8 cellular contexts compared by ENCODE assay signal in the genomic region with DNA sequence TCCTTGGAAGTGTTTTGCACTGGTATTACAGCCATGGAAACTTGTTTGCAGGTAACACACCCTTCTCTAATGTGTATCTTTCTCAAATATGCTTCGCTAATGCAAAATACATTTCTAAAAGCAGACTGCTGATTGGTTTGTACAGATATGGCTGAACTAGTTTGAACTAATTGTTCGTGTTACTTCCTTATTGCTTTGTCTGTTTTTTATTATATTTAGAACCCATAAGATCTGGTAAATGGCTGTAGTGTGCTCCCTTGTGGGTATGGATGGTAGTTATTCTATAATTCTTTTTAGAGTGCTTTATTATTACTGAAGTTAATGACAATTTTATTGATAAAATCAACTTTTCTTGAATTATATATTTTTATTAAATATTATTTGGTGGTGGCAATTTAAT. TPM values are rescaled to one million over a fixed set of nuclear protein-coding genes. Genes with fewer than 3 reads are reported as not detected.
DNase-seq lines count a peak whose midpoint lies in the region; ATAC-seq lines count a peak whose summit lies in the region.

No MANE protein-coding gene starts in this region.

- H3K9ac ChIP-seq in HUES64 (ENCODE audit: low read depth, low read length): peak overlapping the region; percentile 41; the same call in 1 of the 2 replicates

- WGBS in HUES64: 86% methylated on average over 2 of the region's 2 CpGs

- H3K9me3 ChIP-seq in HUES64 (ENCODE audit: insufficient read depth, low read depth, low read length): no peaks in the 10 kb centered on the region; the same call in 1 of the 2 replicates

- CTCF ChIA-PET in T-cell (lab: Charles Lee): interaction anchor here (0.6 to 7.5 kb wide), 18 partner anchors 12 to 233 kb away, joined by 3 to 115 read pairs (median 8); a partner anchor contains a TSS

- H3K27me3 ChIP-seq in HUES64 (ENCODE audit: insufficient read depth, low read length): no peaks in the 10 kb centered on the region

- no peaks in the 10 kb centered on the region for H3K27me3 Mint-ChIP-seq in T-cell

- H3K9me3 Mint-ChIP-seq in T-cell: peaks cover 0 to 15% (median 10%) of the 10 kb centered on the region in 3 donors

- peak overlapping the region; percentile 74; the same call in 1 of the 2 replicates for H3K27ac ChIP-seq in HUES64 (ENCODE audit: low read depth, low read length)

- POLR2A ChIA-PET in T-cell (lab: Charles Lee): interaction anchor here (0.6 to 2.7 kb wide), 9 partner anchors 16 to 1274 kb away, joined by 3 to 27 read pairs (median 3); a partner anchor contains a TSS

- ATAC-seq in T-cell (replicated peaks in 1 of 4) (peak; percentile 21 to 58 (median 46)), HG02588 (IDR thresholded peaks at IDR 0.05; ENCODE audit: unreplicated experiment) (no peak), GM18861 (IDR thresholded peaks at IDR 0.05; ENCODE audit: unreplicated experiment) (no peak), GM18873 (IDR thresholded peaks at IDR 0.05; ENCODE audit: low FRiP score, unreplicated experiment) (no peak)

- peaks cover 67 to 71% (median 67%) of the 10 kb centered on the region in 3 donors for H3K4me1 Mint-ChIP-seq in T-cell

- H3K27ac Mint-ChIP-seq in T-cell: peak overlapping the region; percentile 62 to 74

- peaks cover 42% of the 10 kb centered on the region for H3K36me3 Mint-ChIP-seq in T-cell

- H3K36me3 ChIP-seq in HUES64 (ENCODE audit: insufficient read depth, low read length): peaks cover 7% of the 10 kb centered on the region

- peak overlapping the region; percentile 56 to 62 (median 59) for H3K4me3 Mint-ChIP-seq in T-cell

- peak overlapping the region; percentile 2 for H3K4me3 ChIP-seq in HUES64 (ENCODE audit: low read length)

- DNase-seq in T-cell: peak in 1 of 34 experiments; percentile 11
- DNase-seq in foreskin melanocyte: peak; percentile 52
- peak; percentile 41 for DNase-seq in renal cortical epithelial cell (ENCODE audit: low read depth)
- no peak for DNase-seq in NCI-H446 (lab: John Stamatoyannopoulos, UW)

- peaks cover 64% of the 10 kb centered on the region for H3K4me1 ChIP-seq in HUES64 (ENCODE audit: insufficient read depth, low read length)

RNA-seq across cellular contexts. Expression of a gene that starts 53.0 kb away (rescaled TPM):
- 45.3 TPM for polyA plus RNA-seq in HUES64 (2013, experiment 1 of 2)
- 55.5 TPM for polyA plus RNA-seq in HUES64 (2013, experiment 2 of 2)
- total RNA-seq in T-cell (100 to 1,000 TPM; 112 to 165 (median 147) TPM), renal cortical epithelial cell (16.0 and 51.7 TPM in 2 replicates)

Comparison
In these comparisons a context has a peak if more than half of its experiments do, and no peak if none do; other contexts are left out.
1. ATAC-seq: peak in T-cell (4 of 4); none in HG02588 (single experiment), GM18861 (single experiment) and GM18873 (single experiment).
2. DNase-seq: peak in foreskin melanocyte (single experiment) and renal cortical epithelial cell (single experiment); none in NCI-H446 (0 of 2).